Comparison of ENCODE assay signal across 1 cellular context in genomic region chr4:83150563-83151330, GRCh38.
TF ChIP-seq lines count a peak whose summit lies in the region.

No MANE protein-coding gene starts in this region.

TF ChIP-seq in HCT116, 20 proteins besides CTCF, POLR2A, EP300 and RAD21:
- TF ChIP-seq ELF1 (IDR thresholded peaks at IDR 0.05; ENCODE audit: borderline replicate concordance, low read depth), result no peak
- TF ChIP-seq ATF3 (IDR thresholded peaks at IDR 0.05), result no peak
- TF ChIP-seq CBX3 (IDR thresholded peaks at IDR 0.05; ENCODE audit: low read depth), result no peak
- TF ChIP-seq CEBPB (IDR thresholded peaks at IDR 0.05; ENCODE audit: low read depth), result no peak
- TF ChIP-seq SRF (IDR thresholded peaks at IDR 0.05; ENCODE audit: low read depth), result no peak
- TF ChIP-seq JUND (IDR thresholded peaks at IDR 0.05), result no peak
- TF ChIP-seq ZBTB33 (IDR thresholded peaks at IDR 0.05; ENCODE audit: extremely low read depth, insufficient replicate concordance, low read length), result no peak
- TF ChIP-seq EZH2 (IDR thresholded peaks at IDR 0.05), result no peak
- peak; percentile 16; the same call in 1 of the 2 replicates for TF ChIP-seq FOSL1 (IDR thresholded peaks at IDR 0.05; ENCODE audit: low read depth)
- 0 out of 2 replicates have a peak, but pooled peaks have one; percentile 16 for TF ChIP-seq SP1 (IDR thresholded peaks at IDR 0.05; ENCODE audit: low read depth)
